9 cellular contexts compared by ENCODE assay signal in genomic region chr6:33384581-33385020, GRCh38. TPM values are rescaled to one million over a fixed set of nuclear protein-coding genes. Genes with fewer than 3 reads are reported as not detected.
DNase-seq lines count a peak whose midpoint lies in the region; ATAC-seq and TF ChIP-seq lines count a peak whose summit lies in the region.
"Had no signal": no experiment of that assay in that cellular context is flagged by ENCODE, and none has a peak within 500 bp of the region (broad histone marks: within the 10 kb centered on the region; RNA-seq: fewer than 3 reads in every experiment).

No MANE protein-coding gene starts in this region.

- H3K4me2 ChIP-seq in IMR-90 (ENCODE audit: low read depth, low read length), result no peak overlapping the region

- peak overlapping the region in 1 of 2 experiments; percentile 14; a peak in 1 of 4 replicates for H4K8ac ChIP-seq in IMR-90 (ENCODE audit: low read depth in 2 of 2, low read length in 2 of 2)

- peak; percentile 61 for TF ChIP-seq CTCF in IMR-90 (conservative IDR thresholded peaks at IDR 0.05; ENCODE audit: low read depth, low read length)
- TF ChIP-seq CTCF in chondrocyte (IDR thresholded peaks at IDR 0.05), result peak; percentile 75
- peak; percentile 15 for TF ChIP-seq CTCF in liver (IDR thresholded peaks at IDR 0.05; ENCODE audit: low read depth, low read length, missing input control)

- peak; percentile 58 for DNase-seq in AG08396 (ENCODE audit: low spot score)
- peak; percentile 80 for DNase-seq in IMR-90
- DNase-seq in chondrocyte (ENCODE audit: low spot score), result no peak
- DNase-seq in activated gamma-delta T cell treated with Interleukin-2 at 50 U/mL for 16 hours, result no peak
- no peak for DNase-seq in DMS53 treated with DMSO at 0.1 percent for 48 hours (lab: John Stamatoyannopoulos, UW; ENCODE audit: unreplicated experiment)
- DNase-seq in activated CD8-positive, alpha-beta memory T cell treated with anti-CD3 and anti-CD28 coated beads, Interleukin-2, amount 10 ng/mL, durations not matched to agents 7 days and 5 days, result no peak
- no peak for DNase-seq in stimulated activated naive CD4-positive, alpha-beta T cell treated with Interleukin-2 at 50 U/mL for 16 hours (lab: John Stamatoyannopoulos, UW)
- DNase-seq: T-helper 2 cell had no signal

- 24% methylated on average over 3 of the region's 4 CpGs; no CpG with 5 or more reads in 1 of the 2 experiments for WGBS in IMR-90 (ENCODE audit: extremely low coverage in 2 of 2, insufficient read length in 1 of 2), 2 experiments
- 50% methylated on average over 4 of the region's 4 CpGs for WGBS in liver

- no peak overlapping the region for H2BK120ac ChIP-seq in IMR-90 (ENCODE audit: low read depth, low read length)

- H3K56ac ChIP-seq in IMR-90 (ENCODE audit: extremely low read depth, insufficient read depth, low read length), result no peak overlapping the region

- no peak overlapping the region for H4K91ac ChIP-seq in IMR-90 (ENCODE audit: insufficient read depth, low read depth, low read length)

- BruUV-seq in IMR-90 (replicated peaks; lab: Mats Ljungman, UMichigan), result no TSS peak

- H3K18ac ChIP-seq in IMR-90 (ENCODE audit: low read depth, low read length), result no peak overlapping the region

- no peak overlapping the region for H3K4ac ChIP-seq in IMR-90 (ENCODE audit: low read depth, low read length)

- H2AK9ac ChIP-seq in IMR-90 (replicated peaks; ENCODE audit: low read depth, low read length, poor library complexity), result peak overlapping the region; percentile 31

- H3K4me3 Mint-ChIP-seq in chondrocyte (ENCODE audit: unreplicated experiment), result no peak overlapping the region
- no peak overlapping the region for H3K4me3 Mint-ChIP-seq in activated CD8-positive, alpha-beta memory T cell treated with anti-CD3 and anti-CD28 coated beads, Interleukin-2, amount 10 ng/mL, durations not matched to agents 7 days and 5 days

- H3K9me3 Mint-ChIP-seq in chondrocyte (ENCODE audit: low read depth), result no peaks in the 10 kb centered on the region
- no peaks in the 10 kb centered on the region for H3K9me3 Mint-ChIP-seq in activated CD8-positive, alpha-beta memory T cell treated with anti-CD3 and anti-CD28 coated beads, Interleukin-2, amount 10 ng/mL, durations not matched to agents 7 days and 5 days (ENCODE audit: low read depth)

- POLR2A ChIA-PET in IMR-90 (lab: Charles Lee; ENCODE audit: unreplicated experiment), result interaction anchor here (0.6 kb wide), 1 partner anchor 66 kb away, joined by 11 read pairs; no protein-coding TSS in a partner anchor

- no peak overlapping the region for H2BK5ac ChIP-seq in IMR-90 (ENCODE audit: low read depth, low read length, poor library complexity, severe bottlenecking)

- no peak overlapping the region for H3K27ac ChIP-seq in IMR-90 (ENCODE audit: insufficient read depth, low read length)
- no peak overlapping the region for H3K27ac ChIP-seq in liver (ENCODE audit: low read depth in 1 of 2, low read length in 2 of 2)

- peak overlapping the region; percentile 80 for H2AFZ ChIP-seq in IMR-90 (replicated peaks; ENCODE audit: low read length, poor library complexity)

- no peak overlapping the region for H3K27ac Mint-ChIP-seq in chondrocyte (ENCODE audit: unreplicated experiment)
- no peak overlapping the region for H3K27ac Mint-ChIP-seq in activated CD8-positive, alpha-beta memory T cell treated with anti-CD3 and anti-CD28 coated beads, Interleukin-2, amount 10 ng/mL, durations not matched to agents 7 days and 5 days

- no peak overlapping the region for H4K5ac ChIP-seq in IMR-90 (ENCODE audit: low read depth, low read length)

- H3K27me3 ChIP-seq in IMR-90 (ENCODE audit: control insufficient read depth, insufficient read depth, low read length) (0 out of 2 replicates have a peak, but pooled peaks cover 2% of the 10 kb centered on the region), liver (ENCODE audit: control insufficient read depth in 4 of 4, insufficient read depth in 4 of 4, low read length in 3 of 4) (no peaks in the 10 kb centered on the region)

- in situ Hi-C loops in IMR-90 (cut with MboI; ENCODE audit: low sequenced_read_pairs), result no loop called here

- H3K9me1 ChIP-seq in IMR-90 (ENCODE audit: insufficient read depth, low read length), result no peaks in the 10 kb centered on the region

- CTCF ChIA-PET in IMR-90 (lab: Yijun Ruan, JAX), result interaction anchor here (0.6 to 1.0 kb wide), 12 partner anchors 10 to 407 kb away, joined by 3 to 5 read pairs (median 3); no protein-coding TSS in a partner anchor
- CTCF ChIA-PET in activated CD8-positive, alpha-beta memory T cell treated with anti-CD3 and anti-CD28 coated beads, Interleukin-2, amount 10 ng/mL, durations not matched to agents 7 days and 5 days (lab: Charles Lee), result no interaction called here

- no peak overlapping the region for H3K23ac ChIP-seq in IMR-90 (ENCODE audit: low read depth, low read length)

- H2BK20ac ChIP-seq in IMR-90 (ENCODE audit: low read depth, low read length), result no peak overlapping the region

- no peaks in the 10 kb centered on the region for H4K20me1 ChIP-seq in IMR-90 (ENCODE audit: insufficient read depth, low read length)

- H3K36me3 ChIP-seq in IMR-90 (ENCODE audit: control insufficient read depth, insufficient read depth, low read length) (no peaks in the 10 kb centered on the region), liver (ENCODE audit: control insufficient read depth in 4 of 4, insufficient read depth in 3 of 4, low read depth in 1 of 4, low read length in 3 of 4) (no peaks in the 10 kb centered on the region)

- H3K4me1 ChIP-seq in IMR-90 (ENCODE audit: control insufficient read depth, insufficient read depth, low read length) (no peaks in the 10 kb centered on the region), liver (ENCODE audit: control insufficient read depth in 4 of 4, insufficient read depth in 4 of 4, low read length in 3 of 4) (no peaks in the 10 kb centered on the region)

- intact Hi-C loops in IMR-90 (cut with micrococcal nuclease), result no loop called here

- no peak overlapping the region for H2AK5ac ChIP-seq in IMR-90 (ENCODE audit: low read depth, low read length)

- H3K9ac ChIP-seq in IMR-90 (ENCODE audit: low read depth, low read length) (no peak overlapping the region), liver (ENCODE audit: low read depth in 1 of 2, low read length in 2 of 2) (no peak overlapping the region)

- H3K36me3 Mint-ChIP-seq in chondrocyte (ENCODE audit: low read depth), result no peaks in the 10 kb centered on the region
- H3K36me3 Mint-ChIP-seq in activated CD8-positive, alpha-beta memory T cell treated with anti-CD3 and anti-CD28 coated beads, Interleukin-2, amount 10 ng/mL, durations not matched to agents 7 days and 5 days, result no peaks in the 10 kb centered on the region

- H3K27me3 Mint-ChIP-seq in chondrocyte (ENCODE audit: low read depth), result peaks cover 4% of the 10 kb centered on the region
- H3K27me3 Mint-ChIP-seq in activated CD8-positive, alpha-beta memory T cell treated with anti-CD3 and anti-CD28 coated beads, Interleukin-2, amount 10 ng/mL, durations not matched to agents 7 days and 5 days, result peaks cover 3% of the 10 kb centered on the region

- H2BK15ac ChIP-seq in IMR-90 (ENCODE audit: low read depth, low read length), result no peak overlapping the region

- peaks cover 4% of the 10 kb centered on the region for H3K4me1 Mint-ChIP-seq in chondrocyte (ENCODE audit: low read depth)
- no peaks in the 10 kb centered on the region for H3K4me1 Mint-ChIP-seq in activated CD8-positive, alpha-beta memory T cell treated with anti-CD3 and anti-CD28 coated beads, Interleukin-2, amount 10 ng/mL, durations not matched to agents 7 days and 5 days

- no peak overlapping the region for H3K14ac ChIP-seq in IMR-90 (replicated peaks; ENCODE audit: low read depth, low read length)

- no peak overlapping the region for H3K4me3 ChIP-seq in IMR-90 (ENCODE audit: insufficient read depth, low read depth, low read length)
- H3K4me3 ChIP-seq in liver (ENCODE audit: low read depth in 1 of 3, low read length in 3 of 3), result no peak overlapping the region

- peak; percentile 96 for ATAC-seq in IMR-90 (ENCODE audit: low read depth)
- no peak for ATAC-seq in activated CD8-positive, alpha-beta memory T cell treated with anti-CD3 and anti-CD28 coated beads, Interleukin-2, amount 10 ng/mL, durations not matched to agents 7 days and 5 days

- no peak for TF ChIP-seq POLR2A in IMR-90 (IDR thresholded peaks at IDR 0.05; ENCODE audit: low read depth, low read length)

- H3K9me3 ChIP-seq in IMR-90 (ENCODE audit: control insufficient read depth, insufficient read depth, low read length) (no peaks in the 10 kb centered on the region), liver (ENCODE audit: control insufficient read depth in 4 of 4, low read length in 3 of 4) (no peaks in the 10 kb centered on the region)

- TF ChIP-seq RAD21 in IMR-90 (IDR thresholded peaks at IDR 0.05; ENCODE audit: low read length) (peak; percentile 57), liver (IDR thresholded peaks at IDR 0.05) (peak; percentile 5 to 6)

- dilution Hi-C loops in IMR-90 (cut with HindIII; ENCODE audit: low sequenced_read_pairs, unreplicated experiment), result no loop called here

- H3K79me1 ChIP-seq in IMR-90 (ENCODE audit: low read depth in 1 of 2, low read length in 2 of 2), result no peaks in the 10 kb centered on the region

RNA-seq across cellular contexts. Expression of gene KIFC1, which starts 7.0 kb away (rescaled TPM):
- total RNA-seq in IMR-90 (2012; rRNA removed) (33.9 and 35.3 TPM in 2 replicates), chondrocyte (7.4 to 10.4 TPM (median 8.1 TPM) in 3 replicates), liver (10 to 100 TPM in 1 of 2 donors, under 1 TPM in 1; 0.08 to 30.0 TPM)
- polyA plus RNA-seq in IMR-90 (2012; rRNA removed) (40.6 and 41.9 TPM in 2 replicates), liver (1 to 10 TPM in 1 of 2 donors, under 1 TPM in 1; 0.29 to 2.2 TPM)
- 20.3 and 20.6 TPM in 2 replicates for polyA plus RNA-seq in IMR-90 (2012; cell fraction: cytosol; rRNA removed)
- 33.6 and 50.3 TPM in 2 replicates for polyA plus RNA-seq in IMR-90 (2012; cell fraction: nucleus; rRNA removed; ENCODE audit: low replicate concordance)
- 100 to 1,000 TPM; 133 to 187 TPM for total RNA-seq in activated CD8-positive, alpha-beta memory T cell treated with anti-CD3 and anti-CD28 coated beads, Interleukin-2, amount 10 ng/mL, durations not matched to agents 7 days and 5 days

RNA-seq across cellular contexts. Expression of gene PHF1, which starts 26.2 kb away (rescaled TPM):
- total RNA-seq in IMR-90 (2012; rRNA removed) (9.0 and 12.2 TPM in 2 replicates), chondrocyte (39.0 to 43.2 TPM (median 42.7 TPM) in 3 replicates), liver (10 to 100 TPM in 1 of 2 donors, 1 to 10 TPM in 1; 7.2 to 13.5 TPM)
- polyA plus RNA-seq in IMR-90 (2012; rRNA removed) (47.2 and 50.8 TPM in 2 replicates), liver (10 to 100 TPM in 1 of 2 donors, 1 to 10 TPM in 1; 9.9 to 13.1 TPM)
- 36.6 and 48.3 TPM in 2 replicates for polyA plus RNA-seq in IMR-90 (2012; cell fraction: cytosol; rRNA removed)
- polyA plus RNA-seq in IMR-90 (2012; cell fraction: nucleus; rRNA removed; ENCODE audit: low replicate concordance), result 270 and 345 TPM in 2 replicates
- 10 to 100 TPM; 26.1 to 36.0 TPM for total RNA-seq in activated CD8-positive, alpha-beta memory T cell treated with anti-CD3 and anti-CD28 coated beads, Interleukin-2, amount 10 ng/mL, durations not matched to agents 7 days and 5 days

RNA-seq across cellular contexts. Expression of gene CUTA, which starts 33.3 kb away (rescaled TPM):
- 122 and 136 TPM in 2 replicates for total RNA-seq in IMR-90 (2012; rRNA removed)
- polyA plus RNA-seq in IMR-90 (2012; rRNA removed), result 427 and 483 TPM in 2 replicates
- 545 and 1,404 TPM in 2 replicates for polyA plus RNA-seq in IMR-90 (2012; cell fraction: cytosol; rRNA removed)
- polyA plus RNA-seq in IMR-90 (2012; cell fraction: nucleus; rRNA removed; ENCODE audit: low replicate concordance), result 266 and 336 TPM in 2 replicates
- total RNA-seq in chondrocyte, result 204 to 241 TPM (median 218 TPM) in 3 replicates
- total RNA-seq in liver, result 10 to 100 TPM; 33.1 to 46.0 TPM
- polyA plus RNA-seq in liver, result 100 to 1,000 TPM; 140 to 164 TPM
- 100 to 1,000 TPM; 196 to 197 TPM for total RNA-seq in activated CD8-positive, alpha-beta memory T cell treated with anti-CD3 and anti-CD28 coated beads, Interleukin-2, amount 10 ng/mL, durations not matched to agents 7 days and 5 days

RNA-seq across cellular contexts. Expression of gene SYNGAP1, which starts 35.3 kb away (rescaled TPM):
- total RNA-seq in IMR-90 (2012; rRNA removed) (1.4 TPM in 2 replicates), chondrocyte (24.2 to 32.6 TPM (median 24.7 TPM) in 3 replicates), liver (1 to 10 TPM; 1.1 to 1.8 TPM)
- polyA plus RNA-seq in IMR-90 (2012; rRNA removed) (15.3 and 17.0 TPM in 2 replicates), liver (1 to 10 TPM in 1 of 2 donors, under 1 TPM in 1; 0.32 to 1.2 TPM)
- polyA plus RNA-seq in IMR-90 (2012; cell fraction: cytosol; rRNA removed), result 5.6 and 6.5 TPM in 2 replicates
- 70.0 and 83.5 TPM in 2 replicates for polyA plus RNA-seq in IMR-90 (2012; cell fraction: nucleus; rRNA removed; ENCODE audit: low replicate concordance)
- 10 to 100 TPM; 24.1 to 39.8 TPM for total RNA-seq in activated CD8-positive, alpha-beta memory T cell treated with anti-CD3 and anti-CD28 coated beads, Interleukin-2, amount 10 ng/mL, durations not matched to agents 7 days and 5 days

Comparison
In these comparisons a context has a peak if more than half of its experiments do, and no peak if none do; other contexts are left out.
1. DNase-seq: peak in AG08396 (single experiment) and IMR-90 (single experiment); none in chondrocyte (single experiment), activated gamma-delta T cell treated with Interleukin-2 at 50 U/mL for 16 hours (single experiment), DMS53 treated with DMSO at 0.1 percent for 48 hours (single experiment), activated CD8-positive, alpha-beta memory T cell treated with anti-CD3 and anti-CD28 coated beads, Interleukin-2, amount 10 ng/mL, durations not matched to agents 7 days and 5 days (single experiment) and stimulated activated naive CD4-positive, alpha-beta T cell treated with Interleukin-2 at 50 U/mL for 16 hours (single experiment).
2. CTCF ChIP-seq: peak in every context shown above with its lines; median percentile 75 in chondrocyte; 61 in IMR-90; 15 in liver.